In the genomic region with DNA sequence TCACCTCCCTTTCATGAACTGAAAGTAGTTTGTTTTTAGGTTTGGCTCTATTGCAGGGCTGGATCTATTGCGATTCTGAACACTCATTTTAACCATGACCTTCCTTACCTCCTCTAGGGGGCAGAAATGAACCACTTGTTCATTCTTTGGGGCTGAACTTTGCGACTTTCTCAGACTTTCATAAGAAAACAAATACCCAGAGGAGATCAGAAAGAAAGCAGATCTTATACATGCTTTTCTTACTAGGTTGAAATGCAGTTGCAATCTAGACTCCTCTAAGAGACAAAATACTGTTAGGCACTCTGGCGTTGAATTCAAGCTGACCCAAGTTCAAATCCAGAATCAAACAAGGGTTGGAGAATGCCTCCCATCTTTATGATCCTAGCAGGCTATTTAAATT, we compare ENCODE assay signal across 8 cellular contexts. TPM values are rescaled to one million over a fixed set of nuclear protein-coding genes. Genes with fewer than 3 reads are reported as not detected.
A peak's percentile ranks its signal among the peaks of the same experiment; 100 is the strongest.
DNase-seq lines count a peak whose midpoint lies in the region; ATAC-seq, FAIRE-seq and TF ChIP-seq lines count a peak whose summit lies in the region.

No MANE protein-coding gene starts in this region.

- H3K27ac Mint-ChIP-seq in astrocyte (ENCODE audit: unreplicated experiment) = no peak overlapping the region

- peak; percentile 52 for DNase-seq in AG09319 (ENCODE audit: extremely low read depth, low read depth)
- peak; percentile 65 for DNase-seq in GM13976 (ENCODE audit: low spot score)
- DNase-seq in NCI-H226 = peak; percentile 60
- DNase-seq in astrocyte (ENCODE audit: low read depth) = peak; percentile 44
- no peak for DNase-seq in right cardiac atrium
- peak; percentile 76 for DNase-seq in small intestine
- DNase-seq in lower leg skin (ENCODE audit: low spot score in 2 of 2) = no peak

- no peaks in the 10 kb centered on the region for H3K79me2 ChIP-seq in astrocyte (ENCODE audit: insufficient read depth, low read length)

- WGBS in right cardiac atrium = 10% methylated on average over 3 of the region's 3 CpGs
- 5 to 9% (median 8%) methylated on average over 3 of the region's 3 CpGs for WGBS in small intestine, 3 donors
- 10 to 20% methylated on average over 3 of the region's 3 CpGs for WGBS in lower leg skin, 2 donors

- peak; percentile 35 to 40 for ATAC-seq in right cardiac atrium
- no peak for ATAC-seq in GM21515 (IDR thresholded peaks at IDR 0.05; ENCODE audit: unreplicated experiment)

- H3K36me3 ChIP-seq in astrocyte (ENCODE audit: insufficient read depth, low read length) (no peaks in the 10 kb centered on the region), small intestine (ENCODE audit: control insufficient read depth in 2 of 2, insufficient read depth in 2 of 2, low read length in 2 of 2) (no peaks in the 10 kb centered on the region)

- H3K9me3 Mint-ChIP-seq in astrocyte (ENCODE audit: unreplicated experiment) = peaks cover 3% of the 10 kb centered on the region

- H3K4me3 ChIP-seq in astrocyte (ENCODE audit: insufficient read depth, low read depth, low read length) = no peak overlapping the region
- no peak overlapping the region for H3K4me3 ChIP-seq in right cardiac atrium (ENCODE audit: low read length)
- H3K4me3 ChIP-seq in small intestine (ENCODE audit: low read depth in 1 of 2, low read length in 2 of 2) = no peak overlapping the region
- H3K4me3 ChIP-seq in lower leg skin (ENCODE audit: low read depth, poor library complexity, severe bottlenecking) = no peak overlapping the region

- in situ Hi-C loops in GM13976 (cut with MboI; ENCODE audit: low sequenced_read_pairs, unreplicated experiment) = no loop called here

- H3K4me2 ChIP-seq in astrocyte (ENCODE audit: low read length) = no peak overlapping the region

- peaks cover 3% of the 10 kb centered on the region for H3K27me3 Mint-ChIP-seq in astrocyte (ENCODE audit: low read depth, unreplicated experiment)

- H4K20me1 ChIP-seq in astrocyte (ENCODE audit: insufficient read depth, low read length) = no peaks in the 10 kb centered on the region

- H3K4me1 Mint-ChIP-seq in astrocyte (ENCODE audit: low read depth, unreplicated experiment) = peaks cover 7% of the 10 kb centered on the region

- TF ChIP-seq CTCF in AG09319 (IDR thresholded peaks at IDR 0.05; ENCODE audit: low read depth, low read length) (peak; percentile 77), GM13976 (IDR thresholded peaks at IDR 0.05; ENCODE audit: borderline replicate concordance, control extremely low read depth, extremely low read depth, insufficient read depth, missing control alignments) (peak; percentile 50), astrocyte (IDR thresholded peaks at IDR 0.05; ENCODE audit: insufficient read depth, low read depth, low read length) (peak; percentile 80), lower leg skin (IDR thresholded peaks at IDR 0.05) (no peak)

- H3K9me3 ChIP-seq in astrocyte (ENCODE audit: insufficient read depth, low read depth, low read length) = no peaks in the 10 kb centered on the region
- no peaks in the 10 kb centered on the region for H3K9me3 ChIP-seq in right cardiac atrium (ENCODE audit: control insufficient read depth, low read length)
- H3K9me3 ChIP-seq in small intestine (ENCODE audit: control insufficient read depth, low read depth) = no peaks in the 10 kb centered on the region

- peak; percentile 63 for FAIRE-seq in astrocyte (lab: Jason Lieb, UNC)
- FAIRE-seq in small intestine (lab: Jason Lieb, UNC) = no peak

- H2AFZ ChIP-seq in astrocyte (ENCODE audit: low read depth, low read length) = no peak overlapping the region

- no peak overlapping the region for H3K4me3 Mint-ChIP-seq in astrocyte (ENCODE audit: unreplicated experiment)

- H3K27me3 ChIP-seq in astrocyte (ENCODE audit: insufficient read depth, low read length) (peaks cover 5% of the 10 kb centered on the region), right cardiac atrium (ENCODE audit: control insufficient read depth, insufficient read depth) (no peaks in the 10 kb centered on the region), small intestine (ENCODE audit: control insufficient read depth in 2 of 2, insufficient read depth in 2 of 2, low read length in 2 of 2) (no peaks in the 10 kb centered on the region)

- intact Hi-C loops in right cardiac atrium (cut with DNase I) (loop anchor here in 3 of 4 donors (5.0 kb wide), 2 partner anchors 91 to 101 kb away; no protein-coding TSS in a partner anchor), lower leg skin (cut with DNase I; ENCODE audit: low total_unique reads) (loop anchor here (2.0 to 5.0 kb wide), 2 partner anchors 33 to 96 kb away; no protein-coding TSS in a partner anchor)

- no peak overlapping the region for H3K27ac ChIP-seq in astrocyte (ENCODE audit: low read depth, low read length)
- H3K27ac ChIP-seq in right cardiac atrium (ENCODE audit: low read length) = no peak overlapping the region
- no peak overlapping the region for H3K27ac ChIP-seq in small intestine (ENCODE audit: low read depth in 1 of 2, low read length in 1 of 2)

- H3K9ac ChIP-seq in astrocyte (ENCODE audit: low read length) = no peak overlapping the region

- no peaks in the 10 kb centered on the region for H3K36me3 Mint-ChIP-seq in astrocyte (ENCODE audit: low read depth, unreplicated experiment)

- TF ChIP-seq POLR2A in lower leg skin (IDR thresholded peaks at IDR 0.05) = no peak

- H3K4me1 ChIP-seq in astrocyte (ENCODE audit: insufficient read depth, low read length) = no peaks in the 10 kb centered on the region
- H3K4me1 ChIP-seq in right cardiac atrium (ENCODE audit: control insufficient read depth, insufficient read depth, low read length) = no peaks in the 10 kb centered on the region
- H3K4me1 ChIP-seq in small intestine (ENCODE audit: control insufficient read depth in 2 of 2, insufficient read depth in 1 of 2, low read depth in 1 of 2, low read length in 1 of 2) = no peaks in the 10 kb centered on the region

RNA-seq across cellular contexts. Expression of a gene that starts 32.6 kb away (rescaled TPM):
- 84.1 and 98.6 TPM in 2 replicates for total RNA-seq in astrocyte
- total RNA-seq in right cardiac atrium = 10 to 100 TPM; 35.7 to 58.7 (median 50.6) TPM
- polyA plus RNA-seq in right cardiac atrium = 12.6 TPM
- polyA plus RNA-seq in small intestine = 10 to 100 TPM; 12.7 to 18.6 (median 15.6) TPM
- 100 to 1,000 TPM in 3 of 4 donors, 10 to 100 TPM in 1; 92.9 to 178 (median 125) TPM for total RNA-seq in lower leg skin

Comparison
In these comparisons a context has a peak if more than half of its experiments do, and no peak if none do; other contexts are left out.
1. DNase-seq: peak in AG09319 (single experiment), GM13976 (single experiment), NCI-H226 (single experiment), astrocyte (single experiment) and small intestine (single experiment); none in right cardiac atrium (0 of 3) and lower leg skin (0 of 2).
2. CTCF ChIP-seq: peak in AG09319 (single experiment), GM13976 (single experiment) and astrocyte (single experiment); none in lower leg skin (0 of 3).